8 cellular contexts compared by ENCODE assay signal in the genomic region with DNA sequence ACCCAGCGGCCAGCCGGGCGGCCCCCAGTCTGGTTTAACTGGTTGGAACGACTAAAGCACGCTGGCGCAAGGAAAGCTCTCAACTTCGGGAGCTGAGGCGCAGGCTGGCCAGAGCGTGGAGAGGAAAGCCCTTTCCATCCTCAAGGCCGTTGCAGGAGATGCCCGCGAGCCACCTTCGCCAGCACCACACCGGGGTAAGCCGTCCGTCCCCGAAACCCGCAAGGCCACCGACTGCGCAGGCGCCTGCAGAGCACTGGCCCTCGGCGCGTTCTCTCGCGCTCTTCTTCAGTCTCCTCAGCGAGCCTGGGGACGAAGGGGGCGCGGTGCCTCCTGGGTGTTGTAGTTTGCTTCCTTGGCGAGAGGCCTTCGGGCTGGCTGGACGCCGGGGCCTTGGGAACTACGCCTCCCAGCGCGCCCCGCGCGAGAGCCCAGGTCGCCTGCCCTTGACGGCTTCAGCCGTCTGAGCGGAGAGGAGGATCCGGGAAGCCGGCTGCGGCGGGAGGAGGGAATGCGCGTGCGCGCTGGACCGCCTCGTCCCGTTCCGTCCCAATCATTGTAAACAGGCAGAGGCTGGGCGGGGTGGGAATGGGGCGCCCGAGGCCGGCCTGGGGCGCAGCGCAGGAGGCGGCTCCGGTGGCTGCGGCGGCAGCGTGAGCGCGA. TPM values are rescaled to one million over a fixed set of nuclear protein-coding genes. Genes with fewer than 3 reads are reported as not detected.
DNase-seq lines count a peak whose midpoint lies in the region; ATAC-seq, FAIRE-seq and TF ChIP-seq lines count a peak whose summit lies in the region.

Gene RALBP1 (plus strand): TSS at position 531 of the 660 bp plus-strand sequence. CDS start 37,533 bp downstream, outside the sequence.

- intact Hi-C loops in OCI-LY7 (cut with micrococcal nuclease; ENCODE audit: unreplicated experiment): loop anchor here (1.0 to 10.0 kb wide), 3 partner anchors 141 to 437 kb away; partner anchors contain the start of genes ANKRD12, TWSG1 and VAPA

- no peaks in the 10 kb centered on the region for H3K9me3 Mint-ChIP-seq in endothelial cell (ENCODE audit: unreplicated experiment)
- H3K9me3 Mint-ChIP-seq in mesothelial cell of epicardium: peaks cover under 1% of the 10 kb centered on the region

- H3K36me3 Mint-ChIP-seq in endothelial cell (ENCODE audit: low read depth, unreplicated experiment) (peaks cover 10% of the 10 kb centered on the region), mesothelial cell of epicardium (peaks cover 6% of the 10 kb centered on the region)

- peak within 1 kb of the TSS; percentile 52 for H3K27ac Mint-ChIP-seq in endothelial cell (ENCODE audit: unreplicated experiment)
- H3K27ac Mint-ChIP-seq in mesothelial cell of epicardium: peak within 1 kb of the TSS; percentile 99

- peaks cover 9% of the 10 kb centered on the region for H3K4me1 Mint-ChIP-seq in endothelial cell (ENCODE audit: unreplicated experiment)
- H3K4me1 Mint-ChIP-seq in mesothelial cell of epicardium: peaks cover 32% of the 10 kb centered on the region

- peaks cover 30% of the 10 kb centered on the region for H3K4me1 ChIP-seq in OCI-LY7 (ENCODE audit: insufficient read depth, low read length, poor library complexity, severe bottlenecking)

- peak within 1 kb of the TSS; percentile 85 for H3K27ac ChIP-seq in OCI-LY7 (ENCODE audit: low read depth, low read length, poor library complexity, severe bottlenecking)

- H3K9me2 ChIP-seq in OCI-LY7 (ENCODE audit: insufficient read depth, low read length): no peaks in the 10 kb centered on the region

- POLR2A ChIA-PET in OCI-LY7 (lab: Charles Lee): no interaction called here

- H3K36me3 ChIP-seq in OCI-LY7 (ENCODE audit: insufficient read depth, low read length): peaks cover 27% of the 10 kb centered on the region

- H3K4me2 ChIP-seq in OCI-LY7 (ENCODE audit: low read length): peak within 1 kb of the TSS; percentile 86

- BruUV-seq in OCI-LY7 (replicated peaks; lab: Mats Ljungman, UMichigan): no TSS peak

- CTCF ChIA-PET in OCI-LY7 (lab: Charles Lee; ENCODE audit: unreplicated experiment): no interaction called here

- H4K20me1 ChIP-seq in OCI-LY7 (ENCODE audit: insufficient read depth, low read length): no peaks in the 10 kb centered on the region

- ATAC-seq in GM21515 (IDR thresholded peaks at IDR 0.05; ENCODE audit: unreplicated experiment): peak; percentile 91

- no peaks in the 10 kb centered on the region for H3K27me3 Mint-ChIP-seq in endothelial cell (ENCODE audit: unreplicated experiment)
- H3K27me3 Mint-ChIP-seq in mesothelial cell of epicardium (ENCODE audit: low read depth): no peaks in the 10 kb centered on the region

- FAIRE-seq in D721Med (lab: Jason Lieb, UNC): no peak

- peak within 1 kb of the TSS; percentile 99 for H3K4me3 ChIP-seq in OCI-LY7 (ENCODE audit: low read depth, low read length, poor library complexity, severe bottlenecking)

- TF ChIP-seq CTCF in D721Med (IDR thresholded peaks at IDR 0.05; ENCODE audit: insufficient read depth, missing control alignments): peak; percentile 22
- TF ChIP-seq CTCF in OCI-LY7 (conservative IDR thresholded peaks at IDR 0.05; ENCODE audit: low read length): 0 out of 2 replicates have a peak, but pooled peaks have one; percentile 23
- TF ChIP-seq CTCF in endothelial cell (IDR thresholded peaks at IDR 0.05; ENCODE audit: unreplicated experiment): no peak
- TF ChIP-seq CTCF in mesothelial cell of epicardium (IDR thresholded peaks at IDR 0.05; ENCODE audit: unreplicated experiment): no peak

- no peaks in the 10 kb centered on the region for H3K9me3 ChIP-seq in OCI-LY7 (ENCODE audit: low read length)

- DNase-seq in D721Med (ENCODE audit: insufficient read length, low spot score) (peak; percentile 78), HuH-7 (ENCODE audit: low spot score) (peak; percentile 96), OCI-LY7 (ENCODE audit: low spot score) (peak; percentile 99), activated T-cell treated with anti-CD3 and anti-CD28 coated beads for 1 hour (ENCODE audit: low read depth) (peak; percentile 93), endothelial cell (ENCODE audit: low spot score) (peak; percentile 99), mesothelial cell of epicardium (ENCODE audit: low spot score in 2 of 2, unreplicated experiment in 2 of 2) (peak; percentile 99)
- DNase-seq in stimulated activated CD8-positive, alpha-beta memory T cell treated with anti-CD3 and anti-CD28 coated beads, Interleukin-15, amount 100 ng/mL, for 48 hours (ENCODE audit: low read depth in 2 of 2): peak; percentile 99

- H3K79me2 ChIP-seq in OCI-LY7 (ENCODE audit: insufficient read depth, low read depth, low read length): peaks cover 46% of the 10 kb centered on the region

- H3K4me3 Mint-ChIP-seq in endothelial cell (ENCODE audit: unreplicated experiment) (peak within 1 kb of the TSS; percentile 95), mesothelial cell of epicardium (peak within 1 kb of the TSS; percentile 89)

- peak within 1 kb of the TSS; percentile 74; the same call in 1 of the 2 replicates for H2AFZ ChIP-seq in OCI-LY7 (ENCODE audit: low read length)

RNA-seq across cellular contexts. Expression of gene RALBP1, which starts in this region (rescaled TPM):
- 78.5 and 80.2 TPM in 2 replicates for total RNA-seq in OCI-LY7 (2014; rRNA removed; shearing (Covaris generic))
- total RNA-seq in OCI-LY7 (2022) (96.0 and 112 TPM in 2 replicates), endothelial cell (ENCODE audit: unreplicated experiment) (56.8 TPM), mesothelial cell of epicardium (43.2 to 44.7 TPM (median 44.1 TPM) in 3 replicates)

Comparison
In these comparisons a context has a peak if more than half of its experiments do, and no peak if none do; other contexts are left out.
1. Peak in every context shown above with its lines: DNase-seq, ATAC-seq, H3K4me3 ChIP-seq and H3K27ac ChIP-seq.
2. CTCF ChIP-seq: peak in D721Med (single experiment) and OCI-LY7 (single experiment); none in endothelial cell (single experiment) and mesothelial cell of epicardium (single experiment).